In the genomic region with DNA sequence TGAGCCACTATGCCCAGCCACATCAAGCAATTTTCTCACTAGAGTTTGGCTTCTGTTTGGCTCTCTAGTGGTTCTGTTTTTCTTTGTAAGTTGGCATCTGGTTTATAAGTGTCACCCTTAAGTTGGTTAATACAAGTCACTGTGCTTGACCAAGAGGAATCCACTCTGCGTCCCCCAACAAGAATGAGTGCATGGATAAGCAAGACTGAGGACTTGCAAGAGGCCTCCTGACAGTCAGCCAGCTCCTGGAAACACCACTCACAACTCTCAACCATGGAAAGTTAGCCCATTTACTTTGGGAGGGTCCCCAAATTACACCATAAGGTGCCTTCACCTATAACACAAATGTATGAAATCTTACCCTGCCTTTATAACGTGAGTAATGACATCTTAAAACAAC, we compare ENCODE assay signal across 30 cellular contexts. TPM values are rescaled to one million over a fixed set of nuclear protein-coding genes. Genes with fewer than 3 reads are reported as not detected.
DNase-seq lines count a peak whose midpoint lies in the region; ATAC-seq, FAIRE-seq and TF ChIP-seq lines count a peak whose summit lies in the region.
"Had no signal": no experiment of that assay in that cellular context is flagged by ENCODE, and none has a peak within 500 bp of the region (broad histone marks: within the 10 kb centered on the region; RNA-seq: fewer than 3 reads in every experiment).

No MANE protein-coding gene starts in this region.

- TF ChIP-seq EP300 in GM12878 (IDR thresholded peaks at IDR 0.05; ENCODE audit: borderline replicate concordance in 1 of 2, control insufficient read depth in 1 of 2, low read depth in 2 of 2, low read length in 2 of 2): no peak
- TF ChIP-seq EP300 in suprapubic skin (IDR thresholded peaks at IDR 0.05): no peak

- H4K20me1 ChIP-seq in GM23338 (replicated peaks; ENCODE audit: insufficient read depth) (peaks cover 94% of the 10 kb centered on the region), GM12878 (ENCODE audit: control insufficient read depth, insufficient read depth) (peaks cover 12% of the 10 kb centered on the region)

- no peak for FAIRE-seq in GM12878 (lab: Jason Lieb, UNC)
- FAIRE-seq: colon had no signal

- no peak for TF ChIP-seq CTCF in GM23338 (conservative IDR thresholded peaks at IDR 0.05; ENCODE audit: low read depth in 2 of 2)
- no peak for TF ChIP-seq CTCF in GM12878 (IDR thresholded peaks at IDR 0.05 in 2 of 3, conservative IDR thresholded peaks at IDR 0.05 in 1 of 3; ENCODE audit: control insufficient read depth in 2 of 3, extremely low read depth in 1 of 3, insufficient read depth in 1 of 3, low read depth in 3 of 3, low read length in 3 of 3)
- no peak for TF ChIP-seq CTCF in suprapubic skin (IDR thresholded peaks at IDR 0.05)

- no peak for TF ChIP-seq POLR2A in GM12878 (IDR thresholded peaks at IDR 0.05; ENCODE audit: low read depth, low read length)
- TF ChIP-seq POLR2A in suprapubic skin (IDR thresholded peaks at IDR 0.05): no peak

- no peaks in the 10 kb centered on the region for H3K9me3 Mint-ChIP-seq in activated T-cell treated with anti-CD3 and anti-CD28 coated beads, Interleukin-2, amount 50 U/mL, for 72 hours
- H3K9me3 Mint-ChIP-seq in GM23338: no peaks in the 10 kb centered on the region; the same call in 2 of the 3 replicates
- H3K9me3 Mint-ChIP-seq: nephron progenitor cell had no signal

- no peaks in the 10 kb centered on the region for H3K4me1 ChIP-seq in GM23338 (ENCODE audit: insufficient read depth)
- H3K4me1 ChIP-seq in GM12878 (ENCODE audit: control insufficient read depth, insufficient read depth, low read length): peaks cover 15% of the 10 kb centered on the region; the same call in 1 of the 2 replicates
- H3K4me1 ChIP-seq in suprapubic skin: peaks cover 50% of the 10 kb centered on the region
- H3K4me1 ChIP-seq in aorta (ENCODE audit: control insufficient read depth in 1 of 2, insufficient read depth in 2 of 2, low read length in 2 of 2): no peaks in the 10 kb centered on the region
- H3K4me1 ChIP-seq: ascending aorta had no signal

- DNase-seq in activated T-cell treated with anti-CD3 and anti-CD28 coated beads, Interleukin-2, amount 50 U/mL, for 72 hours: no peak
- DNase-seq in activated T-cell treated with anti-CD3 and anti-CD28 coated beads for 4 hours (no peak), GM23338 (ENCODE audit: low spot score) (no peak), GM12878 (ENCODE audit: low read depth, low spot score) (no peak), suprapubic skin (ENCODE audit: low spot score in 2 of 2) (no peak), aorta (no peak)
- DNase-seq: activated CD4-positive, CD25-positive, alpha-beta regulatory T cell treated with anti-CD3 and anti-CD28 coated beads, Interleukin-2, amount 50 U/mL, for 72 hours; activated naive CD4-positive, alpha-beta T cell treated with anti-CD3 and anti-CD28 coated beads, Interleukin-2, amount 50 U/mL, for 16 hours; effector CD8-positive, alpha-beta T cell; GF-D8; KG1; left cardiac atrium; mammary epithelial cell; MM.1S; mucosa of descending colon; NCI-H1417; NCI-H2081; NCI-H2227 treated with DMSO at 0.1 percent for 48 hours; NCI-H526 treated with DMSO at 0.1 percent for 48 hours; nephron progenitor cell; ovary; PC-9; stimulated activated naive CD4-positive, alpha-beta T cell had no signal

- H3K4me3 ChIP-seq in GM23338: no peak overlapping the region
- H3K4me3 ChIP-seq in GM12878: peak overlapping the region; percentile 44; the same call in 1 of the 2 replicates
- no peak overlapping the region for H3K4me3 ChIP-seq in suprapubic skin
- H3K4me3 ChIP-seq in aorta (ENCODE audit: low read length in 2 of 2): no peak overlapping the region
- H3K4me3 ChIP-seq: ascending aorta, hepatocyte, mucosa of descending colon, ovary, PC-9, SK-N-MC, thoracic aorta had no signal

- no peak overlapping the region for H2AFZ ChIP-seq in GM23338
- no peak overlapping the region for H2AFZ ChIP-seq in GM12878 (ENCODE audit: control insufficient read depth, low read depth, low read length)
- H2AFZ ChIP-seq: hepatocyte, PC-9 had no signal

- peaks cover 15 to 58% of the 10 kb centered on the region in 2 donors for H3K36me3 Mint-ChIP-seq in activated T-cell treated with anti-CD3 and anti-CD28 coated beads, Interleukin-2, amount 50 U/mL, for 72 hours (ENCODE audit: insufficient read depth in 2 of 2)
- peaks cover 86% of the 10 kb centered on the region for H3K36me3 Mint-ChIP-seq in GM23338 (ENCODE audit: low read depth)

- H3K4me2 ChIP-seq in GM23338 (peak overlapping the region; percentile 26; the same call in 1 of the 2 replicates), GM12878 (ENCODE audit: control insufficient read depth, insufficient read depth) (peak overlapping the region; percentile 22; the same call in 1 of the 2 replicates)
- H3K4me2 ChIP-seq: hepatocyte, PC-9 had no signal

- H3F3A ChIP-seq in GM23338 (replicated peaks; ENCODE audit: low read depth): peaks cover 20% of the 10 kb centered on the region

- H3K36me3 ChIP-seq in GM23338 (ENCODE audit: insufficient read depth) (peaks cover 81% of the 10 kb centered on the region), GM12878 (ENCODE audit: control insufficient read depth in 2 of 2, insufficient read depth in 2 of 2, low read length in 1 of 2) (peaks cover 10 to 55% of the 10 kb centered on the region in 2 experiments), suprapubic skin (peaks cover 28% of the 10 kb centered on the region), aorta (ENCODE audit: control insufficient read depth in 1 of 2, insufficient read depth in 2 of 2, low read length in 1 of 2) (peaks cover 0 to 7% of the 10 kb centered on the region in 2 donors)
- H3K36me3 ChIP-seq: ovary had no signal

- no TSS peak for BruUV-seq in GM12878 (replicated peaks; lab: Mats Ljungman, UMichigan)

- SMC1A ChIA-PET in GM12878 (lab: Charles Lee; ENCODE audit: uncharacterized antibody, unreplicated experiment): interaction anchor here (1.1 kb wide), 1 partner anchor 35 kb away, joined by 3 read pairs; no protein-coding TSS in a partner anchor

- no peak overlapping the region for H3K9ac ChIP-seq in GM12878 (ENCODE audit: control insufficient read depth, insufficient read depth, low read length)

- H3K4me3 Mint-ChIP-seq in activated T-cell treated with anti-CD3 and anti-CD28 coated beads, Interleukin-2, amount 50 U/mL, for 72 hours: peak overlapping the region; percentile 59 to 70
- H3K4me3 Mint-ChIP-seq in GM23338: no peak overlapping the region
- H3K4me3 Mint-ChIP-seq: nephron progenitor cell had no signal

- H3K79me2 ChIP-seq in GM23338 (replicated peaks; ENCODE audit: insufficient read depth) (peaks cover 100% of the 10 kb centered on the region), GM12878 (ENCODE audit: control insufficient read depth, insufficient read depth, low read length) (peaks cover 83% of the 10 kb centered on the region)

- in situ Hi-C loops in GM12878 (cut with MboI): no loop called here

- no peaks in the 10 kb centered on the region for H3K27me3 Mint-ChIP-seq in activated T-cell treated with anti-CD3 and anti-CD28 coated beads, Interleukin-2, amount 50 U/mL, for 72 hours (ENCODE audit: low read depth)
- peaks cover 11% of the 10 kb centered on the region for H3K27me3 Mint-ChIP-seq in GM23338 (ENCODE audit: insufficient read depth, low read depth, poor library complexity)

- no peaks in the 10 kb centered on the region for H3K9me3 ChIP-seq in GM12878 (replicated peaks; ENCODE audit: control insufficient read depth, insufficient read depth, low read length)
- H3K9me3 ChIP-seq in suprapubic skin: no peaks in the 10 kb centered on the region
- H3K9me3 ChIP-seq in aorta (ENCODE audit: control insufficient read depth, low read length): no peaks in the 10 kb centered on the region
- H3K9me3 ChIP-seq: ascending aorta, mucosa of descending colon, ovary, thoracic aorta had no signal

- TF ChIP-seq RAD21 in GM12878 (IDR thresholded peaks at IDR 0.05; ENCODE audit: insufficient read depth, low read depth, low read length): no peak

- no peaks in the 10 kb centered on the region for H3K9me2 ChIP-seq in GM23338 (ENCODE audit: insufficient read depth)

- peak overlapping the region; percentile 86 for H3K27ac Mint-ChIP-seq in activated T-cell treated with anti-CD3 and anti-CD28 coated beads, Interleukin-2, amount 50 U/mL, for 72 hours
- no peak overlapping the region for H3K27ac Mint-ChIP-seq in GM23338

- H3K27me3 ChIP-seq in GM23338 (ENCODE audit: insufficient read depth): no peaks in the 10 kb centered on the region
- H3K27me3 ChIP-seq in GM12878 (replicated peaks in 1 of 2; ENCODE audit: control insufficient read depth in 2 of 2, insufficient read depth in 2 of 2, low read length in 1 of 2): no peaks in the 10 kb centered on the region
- H3K27me3 ChIP-seq in suprapubic skin: no peaks in the 10 kb centered on the region
- H3K27me3 ChIP-seq in aorta (ENCODE audit: control insufficient read depth in 1 of 2, insufficient read depth in 2 of 2, low read length in 1 of 2): no peaks in the 10 kb centered on the region
- H3K27me3 ChIP-seq: ascending aorta, hepatocyte, ovary had no signal

- CTCF ChIA-PET in GM12878 (lab: Yijun Ruan, JAX): interaction anchor here (1.0 to 1.4 kb wide), 2 partner anchors 7 to 23 kb away, joined by 4 read pairs; no protein-coding TSS in a partner anchor

- POLR2A ChIA-PET in GM12878 (lab: Charles Lee): interaction anchor here (0.6 to 1.0 kb wide), 4 partner anchors 14 to 90 kb away, joined by 3 to 4 read pairs (median 4); no protein-coding TSS in a partner anchor

- RAD21 ChIA-PET in GM12878 (lab: Charles Lee; ENCODE audit: unreplicated experiment): no interaction called here

- peaks cover 86% of the 10 kb centered on the region for H3K4me1 Mint-ChIP-seq in activated T-cell treated with anti-CD3 and anti-CD28 coated beads, Interleukin-2, amount 50 U/mL, for 72 hours (ENCODE audit: low read depth)
- peaks cover 16% of the 10 kb centered on the region for H3K4me1 Mint-ChIP-seq in GM23338

- intact Hi-C loops in GM12878 (cut with micrococcal nuclease; ENCODE audit: unreplicated experiment): no loop called here
- intact Hi-C loops in aorta (cut with DNase I): no loop called here

- no peak overlapping the region for H3K27ac ChIP-seq in GM23338 (ENCODE audit: low read depth)
- no peak overlapping the region for H3K27ac ChIP-seq in GM12878 (ENCODE audit: control insufficient read depth, insufficient read depth)
- H3K27ac ChIP-seq in suprapubic skin: peak overlapping the region; percentile 1
- no peak overlapping the region for H3K27ac ChIP-seq in aorta (ENCODE audit: low read depth in 1 of 2, low read length in 2 of 2)
- H3K27ac ChIP-seq: ascending aorta, epithelial cell of prostate, hepatocyte, ovary, PC-9, SK-N-MC, thoracic aorta had no signal

- ATAC-seq in activated T-cell treated with anti-CD3 and anti-CD28 coated beads, Interleukin-2, amount 50 U/mL, for 72 hours (replicated peaks in 1 of 2): no peak
- ATAC-seq in GM23338 (no peak), GM12878 (no peak), HG03175 (IDR thresholded peaks at IDR 0.05; ENCODE audit: unreplicated experiment) (no peak), aorta (ENCODE audit: low FRiP score) (no peak)
- ATAC-seq: left cardiac atrium, mucosa of descending colon had no signal

- 97% methylated on average over 2 of the region's 2 CpGs for WGBS in GM12878 (ENCODE audit: insufficient coverage, insufficient replicate concordance, low lambda C conversion rate, missing lambda C conversion rate)
- WGBS in suprapubic skin: 88% methylated on average over 2 of the region's 2 CpGs
- 78 to 84% methylated on average over 2 of the region's 2 CpGs for WGBS in aorta, 2 donors

RNA-seq across cellular contexts. Expression of gene RFWD3, which starts 7.6 kb away (rescaled TPM):
- total RNA-seq in activated T-cell treated with anti-CD3 and anti-CD28 coated beads, Interleukin-2, amount 50 U/mL, for 72 hours: 100 to 1,000 TPM; 114 TPM
- total RNA-seq in GM23338 (2014; rRNA removed; shearing (Covaris generic)): 105 and 113 TPM in 2 replicates
- polyA plus RNA-seq in GM23338 (2016; fragmentation: Nextera tagmentation; extraction: Ambion mirVana): 27.6 and 28.1 TPM in 2 replicates
- total RNA-seq in GM12878 (2013; cell fraction: nucleolus; rRNA removed): 145 and 152 TPM in 2 replicates
- total RNA-seq in GM12878 (2014; rRNA removed): 52.0 and 53.5 TPM in 2 replicates
- 52.1 and 53.3 TPM in 2 replicates for total RNA-seq in GM12878 (2014; rRNA removed; fragmentation: Illumina TruSeq; extraction: Trizol)
- 73.5 and 78.5 TPM in 2 replicates for total RNA-seq in GM12878 (2021)
- 25.4 TPM for polyA plus RNA-seq in GM12878 (2011; ENCODE audit: low read depth)
- polyA plus RNA-seq in GM12878 (2011; rRNA removed): 52.6 and 52.8 TPM in 2 replicates
- 40.8 and 44.8 TPM in 2 replicates for polyA plus RNA-seq in GM12878 (2011; cell fraction: cytosol; rRNA removed)
- polyA plus RNA-seq in GM12878 (2011; cell fraction: nucleus; rRNA removed): 31.3 and 35.2 TPM in 2 replicates
- 20.8 and 24.8 TPM in 2 replicates for polyA plus RNA-seq in GM12878 (2012)
- 54.7 and 56.5 TPM in 2 replicates for polyA plus RNA-seq in GM12878 (2014; fragmentation: Illumina TruSeq; extraction: Trizol)
- polyA plus RNA-seq in GM12878 (2014; fragmentation: Nextera tagmentation; extraction: Ambion mirVana): 10 to 100 TPM; 10.7 to 16.3 TPM
- 45.8 and 50.4 TPM in 2 replicates for polyA plus RNA-seq in GM12878 (2014; rRNA removed)
- 10 to 100 TPM; 46.7 to 50.1 TPM for polyA plus RNA-seq in GM12878 (2016; fragmentation: Nextera tagmentation; extraction: Ambion mirVana)
- 106 and 135 TPM in 2 replicates for polyA minus RNA-seq in GM12878 (2011; rRNA and poly(A)+ RNA removed)
- polyA minus RNA-seq in GM12878 (2011; cell fraction: cytosol; rRNA and poly(A)+ RNA removed): 24.8 and 25.9 TPM in 2 replicates
- polyA minus RNA-seq in GM12878 (2011; cell fraction: nucleus; rRNA and poly(A)+ RNA removed): 32.6 and 66.3 TPM in 2 replicates
- 10 to 100 TPM; 22.6 to 31.1 (median 29.8) TPM for total RNA-seq in suprapubic skin
- 10 to 100 TPM; 16.4 to 17.1 TPM for total RNA-seq in aorta
- polyA plus RNA-seq in aorta: 1 to 10 TPM; 2.8 to 3.3 TPM

RNA-seq across cellular contexts. Expression of gene MLKL, which starts 41.6 kb away (rescaled TPM):
- total RNA-seq in activated T-cell treated with anti-CD3 and anti-CD28 coated beads, Interleukin-2, amount 50 U/mL, for 72 hours: 10 to 100 TPM; 16.9 to 23.2 TPM
- total RNA-seq in GM23338 (2014; rRNA removed; shearing (Covaris generic)): 7.5 and 9.7 TPM in 2 replicates
- polyA plus RNA-seq in GM23338 (2016; fragmentation: Nextera tagmentation; extraction: Ambion mirVana) (5.1 and 6.2 TPM in 2 replicates), GM12878 (2011; rRNA removed) (14.5 and 15.0 TPM in 2 replicates), GM12878 (2014; fragmentation: Illumina TruSeq; extraction: Trizol) (13.3 and 16.1 TPM in 2 replicates), GM12878 (2014; fragmentation: Nextera tagmentation; extraction: Ambion mirVana) (1 to 10 TPM; 3.8 to 5.2 TPM), GM12878 (2014; rRNA removed) (11.5 and 12.0 TPM in 2 replicates), GM12878 (2016; fragmentation: Nextera tagmentation; extraction: Ambion mirVana) (10 to 100 TPM in 1 of 2 experiments, 1 to 10 TPM in 1; 9.9 to 10.9 TPM), aorta (10 to 100 TPM; 10.9 to 20.3 TPM)
- 32.5 and 34.3 TPM in 2 replicates for total RNA-seq in GM12878 (2013; cell fraction: nucleolus; rRNA removed)
- total RNA-seq in GM12878 (2014; rRNA removed) (10.2 and 12.5 TPM in 2 replicates), GM12878 (2014; rRNA removed; fragmentation: Illumina TruSeq; extraction: Trizol) (11.6 and 12.2 TPM in 2 replicates), GM12878 (2021) (11.6 and 12.0 TPM in 2 replicates), suprapubic skin (10 to 100 TPM in 1 of 4 donors, 1 to 10 TPM in 3; 3.1 to 12.0 (median 7.0) TPM), aorta (10 to 100 TPM; 23.7 to 31.3 TPM)
- polyA plus RNA-seq in GM12878 (2011; ENCODE audit: low read depth): 6.5 TPM
- 8.6 TPM in 2 replicates for polyA plus RNA-seq in GM12878 (2011; cell fraction: cytosol; rRNA removed)
- 17.7 and 21.6 TPM in 2 replicates for polyA plus RNA-seq in GM12878 (2011; cell fraction: nucleus; rRNA removed)
- polyA plus RNA-seq in GM12878 (2012): 7.3 and 8.7 TPM in 2 replicates
- polyA minus RNA-seq in GM12878 (2011; rRNA and poly(A)+ RNA removed): 8.1 and 10.8 TPM in 2 replicates
- 3.1 TPM in 2 replicates for polyA minus RNA-seq in GM12878 (2011; cell fraction: cytosol; rRNA and poly(A)+ RNA removed)
- polyA minus RNA-seq in GM12878 (2011; cell fraction: nucleus; rRNA and poly(A)+ RNA removed): 7.5 and 8.9 TPM in 2 replicates

RNA-seq across cellular contexts. Expression of gene GLG1, which starts 52.1 kb away (rescaled TPM):
- 10 to 100 TPM; 67.4 to 72.3 TPM for total RNA-seq in activated T-cell treated with anti-CD3 and anti-CD28 coated beads, Interleukin-2, amount 50 U/mL, for 72 hours
- 211 and 226 TPM in 2 replicates for total RNA-seq in GM23338 (2014; rRNA removed; shearing (Covaris generic))
- 58.8 and 61.2 TPM in 2 replicates for polyA plus RNA-seq in GM23338 (2016; fragmentation: Nextera tagmentation; extraction: Ambion mirVana)
- total RNA-seq in GM12878 (2013; cell fraction: nucleolus; rRNA removed): 319 and 340 TPM in 2 replicates
- total RNA-seq in GM12878 (2014; rRNA removed): 27.0 and 31.0 TPM in 2 replicates
- total RNA-seq in GM12878 (2014; rRNA removed; fragmentation: Illumina TruSeq; extraction: Trizol): 28.5 and 29.0 TPM in 2 replicates
- 41.9 and 45.5 TPM in 2 replicates for total RNA-seq in GM12878 (2021)
- polyA plus RNA-seq in GM12878 (2011; ENCODE audit: low read depth): 30.1 TPM
- 32.4 and 42.4 TPM in 2 replicates for polyA plus RNA-seq in GM12878 (2011; rRNA removed)
- 22.5 and 30.2 TPM in 2 replicates for polyA plus RNA-seq in GM12878 (2011; cell fraction: cytosol; rRNA removed)
- polyA plus RNA-seq in GM12878 (2011; cell fraction: nucleus; rRNA removed): 48.5 and 53.6 TPM in 2 replicates
- polyA plus RNA-seq in GM12878 (2012): 42.0 and 45.0 TPM in 2 replicates
- 24.3 and 27.4 TPM in 2 replicates for polyA plus RNA-seq in GM12878 (2014; fragmentation: Illumina TruSeq; extraction: Trizol)
- polyA plus RNA-seq in GM12878 (2014; fragmentation: Nextera tagmentation; extraction: Ambion mirVana): 1 to 10 TPM; 7.6 to 9.6 TPM
- 22.4 and 24.5 TPM in 2 replicates for polyA plus RNA-seq in GM12878 (2014; rRNA removed)
- polyA plus RNA-seq in GM12878 (2016; fragmentation: Nextera tagmentation; extraction: Ambion mirVana): 10 to 100 TPM; 41.0 to 49.4 TPM
- polyA minus RNA-seq in GM12878 (2011; rRNA and poly(A)+ RNA removed): 72.0 and 85.2 TPM in 2 replicates
- 22.8 and 24.6 TPM in 2 replicates for polyA minus RNA-seq in GM12878 (2011; cell fraction: cytosol; rRNA and poly(A)+ RNA removed)
- polyA minus RNA-seq in GM12878 (2011; cell fraction: nucleus; rRNA and poly(A)+ RNA removed): 32.6 and 51.8 TPM in 2 replicates
- total RNA-seq in suprapubic skin: 100 to 1,000 TPM in 1 of 4 donors, 10 to 100 TPM in 3; 62.5 to 160 (median 89.6) TPM
- total RNA-seq in aorta: 100 to 1,000 TPM; 150 to 173 TPM
- 10 to 100 TPM; 26.2 to 78.3 TPM for polyA plus RNA-seq in aorta
